35 cellular contexts compared by ENCODE assay signal in the genomic region with DNA sequence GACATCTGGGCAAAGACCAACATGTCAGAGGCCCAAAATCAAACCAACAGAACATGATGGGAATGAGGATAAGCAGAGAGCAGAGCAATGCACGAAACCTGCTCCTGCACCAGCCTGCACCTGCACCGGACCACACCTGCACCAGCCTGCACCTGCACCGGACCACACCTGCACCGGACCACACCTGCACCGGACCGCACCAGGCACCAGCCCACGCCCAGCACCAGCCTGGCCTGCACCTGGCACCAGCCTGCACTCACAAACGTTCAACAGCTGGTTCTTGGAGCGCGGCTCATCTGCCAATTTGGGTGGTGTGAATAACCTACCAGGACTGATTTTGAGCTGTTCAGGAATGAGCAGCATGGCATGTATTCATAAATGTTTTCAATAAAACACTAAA. TPM values are rescaled to one million over a fixed set of nuclear protein-coding genes. Genes with fewer than 3 reads are reported as not detected.
"Had no signal": no experiment of that assay in that cellular context is flagged by ENCODE, and none has a peak within 500 bp of the region (broad histone marks: within the 10 kb centered on the region; RNA-seq: fewer than 3 reads in every experiment).

No MANE protein-coding gene starts in this region.

- H3K4me3 ChIP-seq: gastroesophageal sphincter, heart left ventricle, hepatocyte, left lung, prostate gland, right atrium auricular region, smooth muscle cell, stomach, thyroid gland had no signal

- H3K36me3 ChIP-seq: prostate gland, right atrium auricular region, thyroid gland had no signal

- H3K9ac ChIP-seq: parathyroid adenoma had no signal

- H2AFZ ChIP-seq: hepatocyte, parathyroid adenoma had no signal

- H3K27ac ChIP-seq: gastroesophageal sphincter, heart left ventricle, hepatocyte, left lung, neutrophil, parathyroid adenoma, prostate gland, right atrium auricular region, stomach, thyroid gland had no signal

- H3K4me2 ChIP-seq: hepatocyte, smooth muscle cell had no signal

- H3K27me3 ChIP-seq: gastroesophageal sphincter, heart left ventricle, hepatocyte, left lung, neutrophil, right atrium auricular region, stomach, thyroid gland had no signal

- H3K9me3 ChIP-seq: gastroesophageal sphincter, heart left ventricle, left lung, neutrophil, prostate gland, right atrium auricular region, stomach, thyroid gland had no signal

- DNase-seq: cerebellar nuclear complex; cortex of kidney; effector memory CD8-positive, alpha-beta T cell; foreskin fibroblast; heart left ventricle; kidney; left lung; mesenchymal stem cell; midbrain; naive thymus-derived CD8-positive, alpha-beta T cell; stimulated activated CD4-positive, alpha-beta T cell treated with anti-CD3 and anti-CD28 coated beads, Interleukin-2, amount 100 ng/mL, for 24 hours; stimulated activated CD4-positive, alpha-beta T cell treated with anti-CD3 and anti-CD28 coated beads, Interleukin-4, amount 100 ng/mL, for 24 hours; stimulated activated naive CD4-positive, alpha-beta T cell treated with Interleukin-2 at 50 U/mL for 16 hours; stomach; thyroid gland; trophoblast cell had no signal

- ATAC-seq: effector memory CD8-positive, alpha-beta T cell; gastroesophageal sphincter; heart left ventricle; left lung; naive thymus-derived CD8-positive, alpha-beta T cell; sciatic nerve; stimulated activated effector memory CD8-positive, alpha-beta T cell treated with anti-CD3 and anti-CD28 coated beads, Interleukin-12 subunit alpha, Interleukin-12 subunit beta, amount 100 ng/mL, for 72 hours had no signal

- H3K4me1 ChIP-seq: gastroesophageal sphincter, parathyroid adenoma, prostate gland, thyroid gland had no signal

RNA-seq across cellular contexts. Expression of a gene that starts 38.6 kb away (rescaled TPM):
- polyA plus RNA-seq: naive thymus-derived CD8-positive, alpha-beta T cell had no signal

RNA-seq across cellular contexts. Expression of a gene that starts 39.3 kb away (rescaled TPM):
- total RNA-seq: dermis microvascular lymphatic vessel endothelial cell; gastroesophageal sphincter; heart left ventricle; hepatocyte; kidney; left lung; lower leg skin; lung microvascular endothelial cell; myocyte; naive thymus-derived CD8-positive, alpha-beta T cell; omental fat pad; prostate gland; right atrium auricular region; sciatic nerve; smooth muscle cell; stomach; subcutaneous adipose tissue; temporal lobe; thyroid gland; ureter had no signal
- polyA plus RNA-seq: esophagus; heart left ventricle; naive thymus-derived CD8-positive, alpha-beta T cell; neural cell; smooth muscle cell; stomach had no signal
